14 cellular contexts compared by ENCODE assay signal in genomic region chr1:206052231-206052865, GRCh38. TPM values are rescaled to one million over a fixed set of nuclear protein-coding genes. Genes with fewer than 3 reads are reported as not detected.
DNase-seq lines count a peak whose midpoint lies in the region; FAIRE-seq and TF ChIP-seq lines count a peak whose summit lies in the region.
"Not testable (repeated sequence)": the region's sequence is repeated elsewhere in the genome, so short reads cannot be mapped to it uniquely, and the experiment has no call there.
"Had no signal": no experiment of that assay in that cellular context is flagged by ENCODE, and none has a peak within 500 bp of the region (broad histone marks: within the 10 kb centered on the region; RNA-seq: fewer than 3 reads in every experiment).

No MANE protein-coding gene starts in this region.

- WGBS in thymus = 93% methylated on average over 6 of the region's 8 CpGs

- peak; percentile 27; the same call in 1 of the 2 replicates for TF ChIP-seq EP300 in Ishikawa (IDR thresholded peaks at IDR 0.05; ENCODE audit: borderline replicate concordance)

- FAIRE-seq in RCC 7860 (lab: Jason Lieb, UNC) = peak; percentile 95

- not testable (repeated sequence) for H3K36me3 ChIP-seq in thymus (ENCODE audit: control insufficient read depth, insufficient read depth)

- peak overlapping the region; percentile 34 for H3K27ac Mint-ChIP-seq in activated naive CD8-positive, alpha-beta T cell treated with anti-CD3 and anti-CD28 coated beads for 36 hours
- H3K27ac Mint-ChIP-seq in nephron = peak overlapping the region; percentile 3 to 82 (median 73)

- H3K4me1 ChIP-seq in thymus (ENCODE audit: control insufficient read depth, insufficient read depth, low read length) = peaks cover 16% of the 10 kb centered on the region

- not testable (repeated sequence) for H3K9me3 ChIP-seq in thymus (ENCODE audit: control insufficient read depth)

- TF ChIP-seq RAD21 in Ishikawa (IDR thresholded peaks at IDR 0.05; ENCODE audit: low read depth) = not testable (repeated sequence)

- not testable (repeated sequence) for H3K27me3 Mint-ChIP-seq in activated naive CD8-positive, alpha-beta T cell treated with anti-CD3 and anti-CD28 coated beads for 36 hours
- H3K27me3 Mint-ChIP-seq in nephron (ENCODE audit: low read depth) = peaks cover 16% of the 10 kb centered on the region

- TF ChIP-seq CTCF in epithelial cell of proximal tubule (conservative IDR thresholded peaks at IDR 0.05; ENCODE audit: low read depth, low read length); nephron (IDR thresholded peaks at IDR 0.05; ENCODE audit: unreplicated experiment in 3 of 3): not testable (repeated sequence)

- H3K36me3 Mint-ChIP-seq in activated naive CD8-positive, alpha-beta T cell treated with anti-CD3 and anti-CD28 coated beads for 36 hours; nephron (ENCODE audit: low read depth): not testable (repeated sequence)

- H3K4me1 Mint-ChIP-seq in activated naive CD8-positive, alpha-beta T cell treated with anti-CD3 and anti-CD28 coated beads for 36 hours = peaks cover 41% of the 10 kb centered on the region
- H3K4me1 Mint-ChIP-seq in nephron = not testable (repeated sequence)

- H3K27me3 ChIP-seq in thymus (ENCODE audit: control insufficient read depth, insufficient read depth) = not testable (repeated sequence)

- H3K9me3 Mint-ChIP-seq in activated naive CD8-positive, alpha-beta T cell treated with anti-CD3 and anti-CD28 coated beads for 36 hours; nephron: not testable (repeated sequence)

- peak; percentile 31 for DNase-seq in ACHN
- peak; percentile 32 for DNase-seq in RCC 7860 (ENCODE audit: low spot score)
- not testable (repeated sequence) for DNase-seq in activated naive CD8-positive, alpha-beta T cell treated with anti-CD3 and anti-CD28 coated beads for 36 hours; epithelial cell of proximal tubule (ENCODE audit: low read depth)

- H3K27ac ChIP-seq in thymus (ENCODE audit: low read depth) = peak overlapping the region; percentile 20

- in situ Hi-C loops in ACHN (cut with HindIII; ENCODE audit: low pct_ligation_motif_present, low pct_unique_long_range_greater_than_20kb, low sequenced_read_pairs) = not testable (repeated sequence)

- not testable (repeated sequence) for H3K4me3 Mint-ChIP-seq in activated naive CD8-positive, alpha-beta T cell treated with anti-CD3 and anti-CD28 coated beads for 36 hours
- peak overlapping the region in 1 of 3 experiments; percentile 41 for H3K4me3 Mint-ChIP-seq in nephron

- peak overlapping the region; percentile 34; the same call in 1 of the 2 replicates for H3K4me3 ChIP-seq in GM08714 (ENCODE audit: low read length)
- peak overlapping the region; percentile 74 for H3K4me3 ChIP-seq in epithelial cell of proximal tubule (ENCODE audit: low read depth, low read length)
- not testable (repeated sequence) for H3K4me3 ChIP-seq in thymus (ENCODE audit: low read length)

RNA-seq across cellular contexts. Expression of gene RHEX, which starts 0.6 kb away (rescaled TPM):
- total RNA-seq in activated naive CD8-positive, alpha-beta T cell treated with anti-CD3 and anti-CD28 coated beads for 36 hours = not detected
- total RNA-seq in epithelial cell of proximal tubule = 0.29 and 0.58 TPM in 2 replicates
- 1.7 TPM for polyA plus RNA-seq in thymus
- total RNA-seq: H7, HFFc6, MCF 10A, SJCRH30 had no signal
- polyA plus RNA-seq: AG04450 had no signal

RNA-seq across cellular contexts. Expression of gene CTSE, which starts 28.7 kb away (rescaled TPM):
- total RNA-seq in activated naive CD8-positive, alpha-beta T cell treated with anti-CD3 and anti-CD28 coated beads for 36 hours = not detected
- total RNA-seq in epithelial cell of proximal tubule = 0.22 TPM in 1 of 2 replicates, not detected in the other
- polyA plus RNA-seq in thymus = 3.1 TPM
- total RNA-seq: CD4-positive, alpha-beta memory T cell; H7; HFFc6; SJCRH30 had no signal
- polyA plus RNA-seq: AG04450; CD4-positive, alpha-beta memory T cell had no signal

RNA-seq across cellular contexts. Expression of gene RAB7B, which starts 49.2 kb away (rescaled TPM):
- total RNA-seq in activated naive CD8-positive, alpha-beta T cell treated with anti-CD3 and anti-CD28 coated beads for 36 hours = not detected
- total RNA-seq in epithelial cell of proximal tubule = not detected in 2 replicates
- polyA plus RNA-seq in thymus = 6.4 TPM
- total RNA-seq: H7, SJCRH30 had no signal
- polyA plus RNA-seq: CD4-positive, alpha-beta memory T cell had no signal
